In the genomic region with DNA sequence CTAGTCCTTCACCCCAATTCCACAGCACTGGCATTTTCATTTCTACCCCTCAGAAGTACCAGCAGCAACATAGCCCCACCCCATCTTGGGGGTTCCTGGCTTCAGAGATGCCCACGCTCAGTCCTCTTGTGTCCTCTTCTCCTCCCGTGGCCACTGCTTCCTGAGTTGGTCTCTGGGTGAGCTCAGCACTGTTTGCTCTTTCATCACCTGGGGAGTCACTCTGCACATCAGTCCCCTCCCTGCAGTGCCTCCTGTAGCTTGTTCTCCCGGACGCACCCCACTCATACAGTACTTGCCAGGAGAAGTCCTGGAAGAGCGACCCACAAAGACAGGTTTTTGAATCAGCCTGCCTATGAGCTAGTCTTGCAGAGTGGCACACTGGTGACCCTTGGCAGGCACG, we compare ENCODE assay signal across 9 cellular contexts.
"Had no signal": no experiment of that assay in that cellular context is flagged by ENCODE, and none has a peak within 500 bp of the region (broad histone marks: within the 10 kb centered on the region; RNA-seq: fewer than 3 reads in every experiment).

No MANE protein-coding gene starts in this region.

- H3K9me3 Mint-ChIP-seq: H9 had no signal

- ATAC-seq: K562 had no signal

- H3K9ac ChIP-seq: GM23248 had no signal

- H3K27ac Mint-ChIP-seq: H9, HFFc6 had no signal

- H3K4me3 ChIP-seq: GM23248, K562 had no signal

- H3K4me3 Mint-ChIP-seq: H9, HFFc6 had no signal

- H2AFZ ChIP-seq: GM23248 had no signal

- DNase-seq: GM23248, GOT3, H9, HCEC 1CT, HFFc6, IMR-90 had no signal

- FAIRE-seq: H54, HTR-8/SVneo, K562 had no signal

- H3K27ac ChIP-seq: GM23248 had no signal
